ENCODE assay signal across 9 cellular contexts in the genomic region with DNA sequence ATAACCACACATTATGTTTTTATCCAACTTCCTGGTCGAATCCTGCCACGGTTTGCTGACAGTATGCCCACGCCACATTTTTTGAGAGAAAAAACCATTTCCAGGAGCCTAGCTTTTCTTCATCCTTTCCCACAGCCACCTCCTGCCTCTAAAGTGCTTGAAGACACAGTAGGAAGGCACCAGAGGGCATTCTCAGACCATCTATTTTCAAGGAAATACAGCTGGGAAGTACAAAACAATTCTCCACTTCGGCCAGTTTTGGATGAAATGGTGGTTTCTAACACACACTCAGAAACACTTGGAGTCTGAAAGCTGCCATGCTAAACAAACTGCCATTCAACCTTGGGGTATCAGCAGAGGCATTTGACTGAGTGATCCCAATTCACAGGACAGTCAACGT.
A peak's percentile ranks its signal among the peaks of the same experiment; 100 is the strongest.
DNase-seq lines count a peak whose midpoint lies in the region; TF ChIP-seq lines count a peak whose summit lies in the region.
"Had no signal": no experiment of that assay in that cellular context is flagged by ENCODE, and none has a peak within 500 bp of the region (broad histone marks: within the 10 kb centered on the region; RNA-seq: fewer than 3 reads in every experiment).

No MANE protein-coding gene starts in this region.

- H2AFZ ChIP-seq in neural progenitor cell (replicated peaks): peak overlapping the region; percentile 7

- H3F3A ChIP-seq in neural progenitor cell (ENCODE audit: low read depth): no peaks in the 10 kb centered on the region

- peaks cover 23% of the 10 kb centered on the region for H3K4me1 Mint-ChIP-seq in neural progenitor cell
- H3K4me1 Mint-ChIP-seq: activated B cell treated with CpG ODN at 0.5 μM for 24 hours had no signal

- H3K27ac ChIP-seq in neural progenitor cell: no peak overlapping the region

- no peak for TF ChIP-seq POLR2A in erythroblast (IDR thresholded peaks at IDR 0.05; ENCODE audit: low read length)

- peaks cover 12% of the 10 kb centered on the region for H3K4me1 ChIP-seq in neural progenitor cell

- no peaks in the 10 kb centered on the region for H3K36me3 ChIP-seq in neural progenitor cell

- peak; percentile 55 for TF ChIP-seq CTCF in neural progenitor cell (IDR thresholded peaks at IDR 0.05)

- DNase-seq in EH (ENCODE audit: low read depth) (peak; percentile 83), NOMO-1 (lab: John Stamatoyannopoulos, UW; ENCODE audit: unreplicated experiment in 2 of 2) (peak; percentile 32 to 72), epidermal melanocyte (ENCODE audit: insufficient read length, low spot score) (peak; percentile 43), neural progenitor cell (ENCODE audit: low spot score) (peak; percentile 48), erythroblast (lab: John Stamatoyannopoulos, UW) (no peak)
- no peak for DNase-seq in activated T-cell treated with anti-CD3 and anti-CD28 coated beads, Interleukin-2, amount 50 U/mL, for 48 hours
- DNase-seq in activated effector memory CD4-positive, alpha-beta T cell treated with anti-CD3 and anti-CD28 coated beads, Interleukin-2, amount 50 U/mL, for 16 hours: no peak
- DNase-seq in activated effector memory CD4-positive, alpha-beta T cell treated with Interleukin-2 at 50 U/mL for 16 hours: no peak
- DNase-seq: activated B cell treated with CpG ODN at 0.5 μM for 24 hours had no signal

- H3K9ac ChIP-seq in neural progenitor cell: no peak overlapping the region

- H3K27ac Mint-ChIP-seq in neural progenitor cell: no peak overlapping the region
- H3K27ac Mint-ChIP-seq: activated B cell treated with CpG ODN at 0.5 μM for 24 hours had no signal

- H3K36me3 Mint-ChIP-seq in neural progenitor cell: no peaks in the 10 kb centered on the region

- H3K27me3 ChIP-seq in neural progenitor cell: no peaks in the 10 kb centered on the region

- no peak overlapping the region for H3K4me3 ChIP-seq in neural progenitor cell

- H3K27me3 Mint-ChIP-seq in neural progenitor cell (ENCODE audit: insufficient read depth, low read depth): peaks cover 6% of the 10 kb centered on the region
- H3K27me3 Mint-ChIP-seq: activated B cell treated with CpG ODN at 0.5 μM for 24 hours had no signal

- H4K20me1 ChIP-seq in neural progenitor cell (ENCODE audit: low read depth): no peaks in the 10 kb centered on the region

- H3K9me3 ChIP-seq in neural progenitor cell (ENCODE audit: low read depth): no peaks in the 10 kb centered on the region

- H3K4me3 Mint-ChIP-seq in neural progenitor cell: no peak overlapping the region
- H3K4me3 Mint-ChIP-seq: activated B cell treated with CpG ODN at 0.5 μM for 24 hours had no signal

- no peaks in the 10 kb centered on the region for H3K9me3 Mint-ChIP-seq in neural progenitor cell
- H3K9me3 Mint-ChIP-seq: activated B cell treated with CpG ODN at 0.5 μM for 24 hours had no signal

- H3K79me2 ChIP-seq in neural progenitor cell (ENCODE audit: low read depth): no peaks in the 10 kb centered on the region

- no peak overlapping the region for H3K4me2 ChIP-seq in neural progenitor cell

Comparison
In these comparisons a context has a peak if more than half of its experiments do, and no peak if none do; other contexts are left out.
1. DNase-seq: peak in EH (single experiment), NOMO-1 (2 of 2), epidermal melanocyte (single experiment) and neural progenitor cell (single experiment); none in erythroblast (0 of 2), activated T-cell treated with anti-CD3 and anti-CD28 coated beads, Interleukin-2, amount 50 U/mL, for 48 hours (0 of 2), activated effector memory CD4-positive, alpha-beta T cell treated with anti-CD3 and anti-CD28 coated beads, Interleukin-2, amount 50 U/mL, for 16 hours (single experiment) and activated effector memory CD4-positive, alpha-beta T cell treated with Interleukin-2 at 50 U/mL for 16 hours (single experiment).